In genomic region chr4:978957-979701, GRCh38 we compare ENCODE assay signal across 1 cellular context.
TF ChIP-seq lines count a peak whose summit lies in the region.

No MANE protein-coding gene starts in this region.

TF ChIP-seq in IMR-90, 13 proteins besides CTCF, POLR2A, EP300 and RAD21 (continued from another document):
- TF ChIP-seq MAFK (IDR thresholded peaks at IDR 0.05; ENCODE audit: low read depth, low read length) (0 out of 2 replicates have a peak, but pooled peaks have one; percentile 0), CEBPB (IDR thresholded peaks at IDR 0.05; ENCODE audit: low read depth, low read length) (peak; percentile 89)
